In genomic region chr22:41001722-41002122, GRCh38 we compare ENCODE assay signal across 16 cellular contexts. TPM values are rescaled to one million over a fixed set of nuclear protein-coding genes. Genes with fewer than 3 reads are reported as not detected.
DNase-seq lines count a peak whose midpoint lies in the region; ATAC-seq and TF ChIP-seq lines count a peak whose summit lies in the region.
"Had no signal": no experiment of that assay in that cellular context is flagged by ENCODE, and none has a peak within 500 bp of the region (broad histone marks: within the 10 kb centered on the region; RNA-seq: fewer than 3 reads in every experiment).

No MANE protein-coding gene starts in this region.

- intact Hi-C loops in left colon (cut with DNase I, micrococcal nuclease), result no loop called here

- DNase-seq in AG04450 (ENCODE audit: low read depth, low spot score) (peak; percentile 7), astrocyte of the hippocampus (ENCODE audit: low read depth, low spot score) (peak; percentile 55), left colon (no peak), GM10248 (ENCODE audit: extremely low spot score) (no peak), substantia nigra (lab: John Stamatoyannopoulos, UW) (no peak)
- DNase-seq: activated CD4-positive, alpha-beta T cell treated with anti-CD3 and anti-CD28 coated beads, Interleukin-2, amount 10 ng/mL, durations not matched to agents 24 days and 14 days; BE2C; cerebellar nuclear complex; left ventricle myocardium inferior; NCI-H1105; NCI-H774; psoas muscle; testis had no signal

- H3K4me3 ChIP-seq in AG04450 (ENCODE audit: low read depth, low read length) (no peak overlapping the region), HEK293 (ENCODE audit: low read depth, low read length) (no peak overlapping the region)
- H3K4me3 ChIP-seq: left ventricle myocardium inferior, psoas muscle, testis had no signal

- POLR2A ChIA-PET in AG04450 (lab: Yijun Ruan, JAX) (interaction anchor here (0.6 kb wide), 2 partner anchors 30 to 49 kb away, joined by 3 to 5 read pairs; no protein-coding TSS in a partner anchor), HEK293 (lab: Yijun Ruan, JAX) (interaction anchor here (1.2 kb wide), 1 partner anchor 20 kb away, joined by 20 read pairs; no protein-coding TSS in a partner anchor), GM10248 (lab: Yijun Ruan, JAX) (no interaction called here)

- H3K9me3 ChIP-seq in AG04450 (ENCODE audit: control insufficient read depth, insufficient read depth, low read length), result no peaks in the 10 kb centered on the region
- H3K9me3 ChIP-seq in HEK293 (ENCODE audit: control insufficient read depth, insufficient read depth, low read depth, low read length), result no peaks in the 10 kb centered on the region
- H3K9me3 ChIP-seq: BE2C, left ventricle myocardium inferior, psoas muscle, testis had no signal

- no peak overlapping the region for H3K27ac ChIP-seq in AG04450 (ENCODE audit: low read depth, low read length)
- H3K27ac ChIP-seq in HEK293 (ENCODE audit: extremely low read depth, low read depth, low read length), result no peak overlapping the region
- no peak overlapping the region for H3K27ac ChIP-seq in substantia nigra (ENCODE audit: low read depth, low read length, poor library complexity, severe bottlenecking)
- H3K27ac ChIP-seq: left ventricle myocardium inferior, psoas muscle, testis had no signal

- CTCF ChIA-PET in AG04450 (lab: Charles Lee) (interaction anchor here (0.6 kb wide), 1 partner anchor 63 kb away, joined by 5 read pairs; no protein-coding TSS in a partner anchor), HEK293 (lab: Yijun Ruan, JAX) (interaction anchor here (0.6 to 0.9 kb wide), 2 partner anchors 79 to 1394 kb away, joined by 3 to 4 read pairs; no protein-coding TSS in a partner anchor), GM10248 (lab: Yijun Ruan, JAX) (interaction anchor here (1.2 to 1.4 kb wide), 3 partner anchors 8 to 79 kb away, joined by 3 to 5 read pairs (median 3); no protein-coding TSS in a partner anchor)

- H3K27me3 ChIP-seq in AG04450 (ENCODE audit: control insufficient read depth, insufficient read depth, low read length), result no peaks in the 10 kb centered on the region
- H3K27me3 ChIP-seq: BE2C, testis had no signal

- no peak for TF ChIP-seq CTCF in AG04450 (IDR thresholded peaks at IDR 0.05; ENCODE audit: low read depth, low read length)
- no peak for TF ChIP-seq CTCF in HEK293 (tag by site-specific recombination; IDR thresholded peaks at IDR 0.05)
- no peak for TF ChIP-seq CTCF in GM10248 (IDR thresholded peaks at IDR 0.05; ENCODE audit: control extremely low read depth, extremely low read depth, low read depth, missing control alignments)

- no peaks in the 10 kb centered on the region; a peak in 1 of 3 replicates for H3K36me3 ChIP-seq in HEK293 (ENCODE audit: control insufficient read depth in 2 of 2, insufficient read depth in 1 of 2, low read length in 2 of 2)
- H3K36me3 ChIP-seq: BE2C, left ventricle myocardium inferior had no signal

- no peaks in the 10 kb centered on the region for H3K4me1 ChIP-seq in HEK293 (ENCODE audit: control insufficient read depth, insufficient read depth, low read length)
- H3K4me1 ChIP-seq: left ventricle myocardium inferior, psoas muscle, testis had no signal

- ATAC-seq in left colon (peak; percentile 51), GM19467 (IDR thresholded peaks at IDR 0.05; ENCODE audit: unreplicated experiment) (no peak), GM19035 (IDR thresholded peaks at IDR 0.05; ENCODE audit: unreplicated experiment) (no peak)
- ATAC-seq: psoas muscle had no signal

TF ChIP-seq in HEK293, 187 proteins besides CTCF, POLR2A, EP300 and RAD21:
- TF ChIP-seq ZNF335 (tag by site-specific recombination; conservative IDR thresholded peaks at IDR 0.05) (peak; percentile 32; the same call in 1 of the 2 replicates), ZNF324 (tag by site-specific recombination; IDR thresholded peaks at IDR 0.05) (no peak), ZNF133 (tag by site-specific recombination; IDR thresholded peaks at IDR 0.05) (no peak), WT1 (tag by site-specific recombination; IDR thresholded peaks at IDR 0.05) (no peak), ZBTB20 (tag by site-specific recombination; IDR thresholded peaks at IDR 0.05) (no peak), ZFHX2 (tag by site-specific recombination; conservative IDR thresholded peaks at IDR 0.05) (peak; percentile 31; the same call in 1 of the 2 replicates), ZNF664 (tag by site-specific recombination; IDR thresholded peaks at IDR 0.05) (no peak), ZSCAN16 (tag by site-specific recombination; IDR thresholded peaks at IDR 0.05) (no peak), ZNF18 (tag by site-specific recombination; IDR thresholded peaks at IDR 0.05) (0 out of 2 replicates have a peak, but pooled peaks have one; percentile 27), ZFP37 (tag by site-specific recombination; IDR thresholded peaks at IDR 0.05) (no peak), ZNF362 (tag by site-specific recombination; IDR thresholded peaks at IDR 0.05) (peak; percentile 87), ZNF341 (tag by site-specific recombination; IDR thresholded peaks at IDR 0.05; ENCODE audit: low read depth) (peak; percentile 82), EGR2 (tag by site-specific recombination; IDR thresholded peaks at IDR 0.05; ENCODE audit: low read depth) (peak; percentile 55; the same call in 1 of the 2 replicates), ZNF585B (tag by site-specific recombination; IDR thresholded peaks at IDR 0.05) (no peak), ZNF544 (tag by site-specific recombination; IDR thresholded peaks at IDR 0.05) (no peak), ZNF629 (tag by site-specific recombination; IDR thresholded peaks at IDR 0.05) (0 out of 2 replicates have a peak, but pooled peaks have one; percentile 9), PRDM1 (tag by site-specific recombination; IDR thresholded peaks at IDR 0.05) (peak; percentile 63)
- TF ChIP-seq, protein P1, sequence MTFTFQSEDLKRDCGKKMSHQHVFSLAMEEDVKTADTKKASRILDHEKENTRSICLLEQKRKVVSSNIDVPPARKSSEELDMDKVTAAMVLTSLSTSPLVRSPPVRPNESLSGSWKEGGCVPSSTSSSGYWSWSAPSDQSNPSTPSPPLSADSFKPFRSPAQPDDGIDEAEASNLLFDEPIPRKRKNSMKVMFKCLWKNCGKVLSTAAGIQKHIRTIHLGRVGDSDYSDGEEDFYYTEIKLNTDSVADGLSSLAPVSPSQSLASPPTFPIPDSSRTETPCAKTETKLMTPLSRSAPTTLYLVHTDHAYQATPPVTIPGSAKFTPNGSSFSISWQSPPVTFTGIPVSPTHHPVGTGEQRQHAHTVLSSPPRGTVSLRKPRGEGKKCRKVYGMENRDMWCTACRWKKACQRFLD (tag by site-specific recombination; IDR thresholded peaks at IDR 0.05), result no peak
- TF ChIP-seq, protein P2, sequence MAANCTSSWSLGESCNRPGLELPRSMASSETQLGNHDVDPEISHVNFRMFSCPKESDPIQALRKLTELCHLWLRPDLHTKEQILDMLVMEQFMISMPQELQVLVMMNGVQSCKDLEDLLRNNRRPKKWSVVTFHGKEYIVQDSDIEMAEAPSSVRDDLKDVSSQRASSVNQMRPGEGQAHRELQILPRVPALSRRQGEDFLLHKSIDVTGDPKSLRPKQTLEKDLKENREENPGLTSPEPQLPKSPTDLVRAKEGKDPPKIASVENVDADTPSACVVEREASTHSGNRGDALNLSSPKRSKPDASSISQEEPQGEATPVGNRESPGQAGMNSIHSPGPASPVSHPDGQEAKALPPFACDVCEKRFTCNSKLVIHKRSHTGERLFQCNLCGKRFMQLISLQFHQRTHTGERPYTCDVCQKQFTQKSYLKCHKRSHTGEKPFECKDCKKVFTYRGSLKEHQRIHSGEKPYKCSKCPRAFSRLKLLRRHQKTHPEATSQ (tag by site-specific recombination; IDR thresholded peaks at IDR 0.05), result no peak
- TF ChIP-seq, protein P3, sequence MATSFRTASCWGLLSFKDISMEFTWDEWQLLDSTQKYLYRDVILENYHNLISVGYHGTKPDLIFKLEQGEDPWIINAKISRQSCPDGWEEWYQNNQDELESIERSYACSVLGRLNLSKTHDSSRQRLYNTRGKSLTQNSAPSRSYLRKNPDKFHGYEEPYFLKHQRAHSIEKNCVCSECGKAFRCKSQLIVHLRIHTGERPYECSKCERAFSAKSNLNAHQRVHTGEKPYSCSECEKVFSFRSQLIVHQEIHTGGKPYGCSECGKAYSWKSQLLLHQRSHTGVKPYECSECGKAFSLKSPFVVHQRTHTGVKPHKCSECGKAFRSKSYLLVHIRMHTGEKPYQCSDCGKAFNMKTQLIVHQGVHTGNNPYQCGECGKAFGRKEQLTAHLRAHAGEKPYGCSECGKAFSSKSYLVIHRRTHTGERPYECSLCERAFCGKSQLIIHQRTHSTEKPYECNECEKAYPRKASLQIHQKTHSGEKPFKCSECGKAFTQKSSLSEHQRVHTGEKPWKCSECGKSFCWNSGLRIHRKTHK (tag by site-specific recombination; IDR thresholded peaks at IDR 0.05), result no peak

RNA-seq across cellular contexts. Expression of gene RBX1, which starts 50.5 kb away (rescaled TPM):
- polyA plus RNA-seq in AG04450 (2011; rRNA removed), result 71.7 and 104 TPM in 2 replicates
- polyA minus RNA-seq in AG04450 (2011; rRNA and poly(A)+ RNA removed), result 19.1 and 19.3 TPM in 2 replicates
- 10 to 100 TPM; 34.8 to 39.0 TPM for total RNA-seq in left colon

Comparison
In these comparisons a context has a peak if more than half of its experiments do, and no peak if none do; other contexts are left out.
1. DNase-seq: peak in AG04450 (single experiment) and astrocyte of the hippocampus (single experiment); none in left colon (0 of 2), GM10248 (single experiment) and substantia nigra (0 of 49).